In genomic region chr1:111441573-111442192, GRCh38 we compare ENCODE assay signal across 8 cellular contexts. TPM values are rescaled to one million over a fixed set of nuclear protein-coding genes. Genes with fewer than 3 reads are reported as not detected.
DNase-seq lines count a peak whose midpoint lies in the region; TF ChIP-seq lines count a peak whose summit lies in the region.

No MANE protein-coding gene starts in this region.

- no peak overlapping the region for H3K27ac Mint-ChIP-seq in Caco-2 (ENCODE audit: unreplicated experiment)
- H3K27ac Mint-ChIP-seq in activated CD4-positive, alpha-beta memory T cell treated with anti-CD3 and anti-CD28 coated beads for 36 hours = peak overlapping the region; percentile 63

- no peaks in the 10 kb centered on the region for H3K36me3 ChIP-seq in Caco-2 (ENCODE audit: control insufficient read depth, insufficient read depth, low read length)
- H3K36me3 ChIP-seq in tibial artery = peaks cover 44 to 97% (median 62%) of the 10 kb centered on the region in 3 donors

- H3K9me3 Mint-ChIP-seq in Caco-2 (ENCODE audit: unreplicated experiment) = no peaks in the 10 kb centered on the region
- H3K9me3 Mint-ChIP-seq in activated CD4-positive, alpha-beta memory T cell treated with anti-CD3 and anti-CD28 coated beads for 36 hours = no peaks in the 10 kb centered on the region

- no peak overlapping the region for H3K4me3 Mint-ChIP-seq in Caco-2 (ENCODE audit: unreplicated experiment)
- no peak overlapping the region for H3K4me3 Mint-ChIP-seq in activated CD4-positive, alpha-beta memory T cell treated with anti-CD3 and anti-CD28 coated beads for 36 hours

- peaks cover 68% of the 10 kb centered on the region for H3K36me3 Mint-ChIP-seq in Caco-2 (ENCODE audit: insufficient read depth, unreplicated experiment)
- H3K36me3 Mint-ChIP-seq in activated CD4-positive, alpha-beta memory T cell treated with anti-CD3 and anti-CD28 coated beads for 36 hours = peaks cover 63% of the 10 kb centered on the region

- no peak overlapping the region for H3K4me3 ChIP-seq in Caco-2 (ENCODE audit: low read depth, low read length)
- no peak overlapping the region for H3K4me3 ChIP-seq in Jurkat, Clone E6-1 (ENCODE audit: low read length)
- H3K4me3 ChIP-seq in epithelial cell of proximal tubule (ENCODE audit: low read depth, low read length) = no peak overlapping the region
- no peak overlapping the region for H3K4me3 ChIP-seq in tibial artery
- no peak overlapping the region for H3K4me3 ChIP-seq in dorsolateral prefrontal cortex

- POLR2A ChIA-PET in Caco-2 (lab: Charles Lee) = interaction anchor here (0.5 kb wide), 1 partner anchor 94 kb away, joined by 3 read pairs; no protein-coding TSS in a partner anchor
- POLR2A ChIA-PET in activated CD4-positive, alpha-beta memory T cell treated with anti-CD3 and anti-CD28 coated beads for 36 hours (lab: Charles Lee) = no interaction called here

- H3K4me1 ChIP-seq in Caco-2 (peaks cover 7% of the 10 kb centered on the region), tibial artery (no peaks in the 10 kb centered on the region)

- DNase-seq in Caco-2 (peak; percentile 44 to 53), epithelial cell of proximal tubule (ENCODE audit: low read depth) (no peak), tibial artery (no peak), C1 segment of cervical spinal cord (lab: John Stamatoyannopoulos, UW) (no peak), dorsolateral prefrontal cortex (no peak)
- DNase-seq in Jurkat, Clone E6-1 (ENCODE audit: low read depth, low spot score) = peak; percentile 47
- peak; percentile 75 for DNase-seq in activated CD4-positive, alpha-beta memory T cell treated with anti-CD3 and anti-CD28 coated beads for 36 hours
- DNase-seq in stimulated activated CD4-positive, alpha-beta T cell treated with anti-CD3 and anti-CD28 coated beads, Interleukin-12 subunit alpha, Interleukin-12 subunit beta, amount 100 ng/mL, for 48 hours (ENCODE audit: low read depth in 2 of 3, low spot score in 1 of 3) = peak; percentile 36 to 47 (median 40)

- no peaks in the 10 kb centered on the region for H3K27me3 Mint-ChIP-seq in Caco-2 (ENCODE audit: insufficient read depth, unreplicated experiment)
- no peaks in the 10 kb centered on the region for H3K27me3 Mint-ChIP-seq in activated CD4-positive, alpha-beta memory T cell treated with anti-CD3 and anti-CD28 coated beads for 36 hours

- TF ChIP-seq CTCF in Caco-2 (IDR thresholded peaks at IDR 0.05; ENCODE audit: insufficient read depth in 1 of 2, low read depth in 1 of 2, low read length in 1 of 2, severe bottlenecking in 1 of 2, unreplicated experiment in 1 of 2) = peak; percentile 41 to 63
- peak; percentile 68 for TF ChIP-seq CTCF in epithelial cell of proximal tubule (conservative IDR thresholded peaks at IDR 0.05; ENCODE audit: low read depth, low read length)
- peak in 1 of 2 experiments; percentile 5 for TF ChIP-seq CTCF in tibial artery (IDR thresholded peaks at IDR 0.05)
- TF ChIP-seq CTCF in dorsolateral prefrontal cortex (IDR thresholded peaks at IDR 0.05 in 54 of 56, conservative IDR thresholded peaks at IDR 0.05 in 2 of 56; ENCODE audit: low read depth in 1 of 56, partially characterized antibody in 56 of 56) = peak in 25 of 56 donors; percentile 9 to 38 (median 21)

- no peaks in the 10 kb centered on the region for H3K27me3 ChIP-seq in Caco-2 (replicated peaks; ENCODE audit: control insufficient read depth, insufficient read depth, low read length)
- H3K27me3 ChIP-seq in tibial artery = no peaks in the 10 kb centered on the region
- no peaks in the 10 kb centered on the region for H3K27me3 ChIP-seq in dorsolateral prefrontal cortex

- peaks cover 13% of the 10 kb centered on the region for H3K4me1 Mint-ChIP-seq in Caco-2 (ENCODE audit: low read depth, unreplicated experiment)
- H3K4me1 Mint-ChIP-seq in activated CD4-positive, alpha-beta memory T cell treated with anti-CD3 and anti-CD28 coated beads for 36 hours (ENCODE audit: low read depth) = peaks cover 46% of the 10 kb centered on the region

- CTCF ChIA-PET in Caco-2 (lab: Charles Lee) = interaction anchor here (0.7 kb wide), 1 partner anchor 42 kb away, joined by 3 read pairs; no protein-coding TSS in a partner anchor
- CTCF ChIA-PET in activated CD4-positive, alpha-beta memory T cell treated with anti-CD3 and anti-CD28 coated beads for 36 hours (lab: Charles Lee) = interaction anchor here (0.6 to 2.0 kb wide), 14 partner anchors 15 to 326 kb away, joined by 3 to 9 read pairs (median 4); partner anchors contain the start of gene OVGP1

- H3K27ac ChIP-seq in tibial artery (no peak overlapping the region), dorsolateral prefrontal cortex (no peak overlapping the region)

- intact Hi-C loops in Caco-2 (cut with micrococcal nuclease; ENCODE audit: unreplicated experiment) = no loop called here
- intact Hi-C loops in activated CD4-positive, alpha-beta memory T cell treated with anti-CD3 and anti-CD28 coated beads for 36 hours (cut with micrococcal nuclease) = loop anchor here (5.0 to 10.0 kb wide), 2 partner anchors 39 to 567 kb away; partner anchors contain the start of gene CD53
- intact Hi-C loops in tibial artery (cut with DNase I; ENCODE audit: low total_unique reads) = no loop called here
- intact Hi-C loops in dorsolateral prefrontal cortex (cut with DNase I) = no loop called here

- H3K9me3 ChIP-seq in Caco-2 = no peaks in the 10 kb centered on the region
- H3K9me3 ChIP-seq in tibial artery = no peaks in the 10 kb centered on the region

- BruUV-seq in Caco-2 (replicated peaks; lab: Mats Ljungman, UMichigan) = no TSS peak

RNA-seq across cellular contexts. Expression of gene WDR77, which starts 7.4 kb away (rescaled TPM):
- total RNA-seq in Caco-2 (2022) (30.1 and 31.9 TPM in 2 replicates), epithelial cell of proximal tubule (79.4 and 81.2 TPM in 2 replicates), dorsolateral prefrontal cortex (10 to 100 TPM; 13.6 to 29.7 (median 21.9) TPM)
- polyA plus RNA-seq in Jurkat, Clone E6-1 (2012; ENCODE audit: insufficient read depth, insufficient read length) = 84.0 TPM
- 10 to 100 TPM; 44.6 to 48.4 TPM for total RNA-seq in activated CD4-positive, alpha-beta memory T cell treated with anti-CD3 and anti-CD28 coated beads for 36 hours

RNA-seq across cellular contexts. Expression of gene ATP5PB, which starts 7.6 kb away (rescaled TPM):
- total RNA-seq in Caco-2 (2022) (194 and 219 TPM in 2 replicates), epithelial cell of proximal tubule (329 and 351 TPM in 2 replicates), dorsolateral prefrontal cortex (100 to 1,000 TPM; 111 to 247 (median 179) TPM)
- 401 TPM for polyA plus RNA-seq in Jurkat, Clone E6-1 (2012; ENCODE audit: insufficient read depth, insufficient read length)
- total RNA-seq in activated CD4-positive, alpha-beta memory T cell treated with anti-CD3 and anti-CD28 coated beads for 36 hours = 100 to 1,000 TPM; 300 to 302 TPM

RNA-seq across cellular contexts. Expression of gene OVGP1, which starts 14.1 kb away (rescaled TPM):
- total RNA-seq in Caco-2 (2022) = 0.51 and 0.73 TPM in 2 replicates
- polyA plus RNA-seq in Jurkat, Clone E6-1 (2012; ENCODE audit: insufficient read depth, insufficient read length) = 2.5 TPM
- 1 to 10 TPM; 1.1 to 1.9 TPM for total RNA-seq in activated CD4-positive, alpha-beta memory T cell treated with anti-CD3 and anti-CD28 coated beads for 36 hours
- 0.12 and 0.43 TPM in 2 replicates for total RNA-seq in epithelial cell of proximal tubule
- total RNA-seq in dorsolateral prefrontal cortex = 10 to 100 TPM in 74 of 120 experiments, 1 to 10 TPM in 46; 4.7 to 23.9 (median 11.0) TPM

RNA-seq across cellular contexts. Expression of gene C1orf162, which starts 32.1 kb away (rescaled TPM):
- total RNA-seq in Caco-2 (2022) (0.63 and 0.66 TPM in 2 replicates), epithelial cell of proximal tubule (not detected in 2 replicates), dorsolateral prefrontal cortex (10 to 100 TPM in 62 of 120 experiments, 1 to 10 TPM in 58; 3.8 to 34.3 (median 10.2) TPM)
- 1.2 TPM for polyA plus RNA-seq in Jurkat, Clone E6-1 (2012; ENCODE audit: insufficient read depth, insufficient read length)
- total RNA-seq in activated CD4-positive, alpha-beta memory T cell treated with anti-CD3 and anti-CD28 coated beads for 36 hours = 1 to 10 TPM; 3.9 to 5.1 TPM

Comparison
In these comparisons a context has a peak if more than half of its experiments do, and no peak if none do; other contexts are left out.
1. DNase-seq: peak in Caco-2 (2 of 2), Jurkat, Clone E6-1 (single experiment), activated CD4-positive, alpha-beta memory T cell treated with anti-CD3 and anti-CD28 coated beads for 36 hours (single experiment) and stimulated activated CD4-positive, alpha-beta T cell treated with anti-CD3 and anti-CD28 coated beads, Interleukin-12 subunit alpha, Interleukin-12 subunit beta, amount 100 ng/mL, for 48 hours (3 of 3); none in epithelial cell of proximal tubule (single experiment), tibial artery (0 of 2), C1 segment of cervical spinal cord (0 of 14) and dorsolateral prefrontal cortex (0 of 10).